Comparison of ENCODE assay signal across 1 cellular context in the genomic region with DNA sequence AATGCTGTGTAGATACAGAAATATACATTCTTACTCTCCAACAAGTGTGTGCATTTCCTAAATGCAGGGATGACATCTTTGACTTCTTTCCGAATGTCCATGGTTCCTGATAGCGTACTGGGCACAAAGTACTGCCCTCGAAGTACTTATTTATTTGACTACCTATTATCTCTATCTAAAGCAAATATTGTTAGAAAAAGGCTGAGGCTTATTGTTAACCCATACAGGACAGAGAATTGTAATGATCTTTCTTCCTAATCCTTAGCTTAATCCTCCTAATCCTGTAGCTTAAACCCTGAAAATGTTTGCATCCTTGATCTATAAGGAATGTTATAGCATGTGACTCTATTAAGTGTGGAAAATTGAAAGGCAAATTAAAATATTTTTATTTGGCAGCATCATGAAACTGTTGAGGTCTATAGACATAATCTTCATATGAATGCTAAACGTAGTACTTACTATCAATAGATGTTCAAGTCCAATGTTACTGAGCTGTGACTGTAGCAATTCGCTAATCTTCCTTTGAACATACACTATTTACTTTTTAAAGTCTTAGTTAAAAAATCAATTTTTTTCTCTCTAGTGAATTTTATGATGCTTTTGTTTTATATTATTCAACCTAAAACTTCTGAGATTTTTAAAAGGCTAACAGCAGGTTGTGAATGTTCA.
TF ChIP-seq lines count a peak whose summit lies in the region.

No MANE protein-coding gene starts in this region.

TF ChIP-seq in HepG2, 621 proteins besides CTCF, POLR2A, EP300 and RAD21 (continued from another document and continues in another):
- TF ChIP-seq, protein P1, sequence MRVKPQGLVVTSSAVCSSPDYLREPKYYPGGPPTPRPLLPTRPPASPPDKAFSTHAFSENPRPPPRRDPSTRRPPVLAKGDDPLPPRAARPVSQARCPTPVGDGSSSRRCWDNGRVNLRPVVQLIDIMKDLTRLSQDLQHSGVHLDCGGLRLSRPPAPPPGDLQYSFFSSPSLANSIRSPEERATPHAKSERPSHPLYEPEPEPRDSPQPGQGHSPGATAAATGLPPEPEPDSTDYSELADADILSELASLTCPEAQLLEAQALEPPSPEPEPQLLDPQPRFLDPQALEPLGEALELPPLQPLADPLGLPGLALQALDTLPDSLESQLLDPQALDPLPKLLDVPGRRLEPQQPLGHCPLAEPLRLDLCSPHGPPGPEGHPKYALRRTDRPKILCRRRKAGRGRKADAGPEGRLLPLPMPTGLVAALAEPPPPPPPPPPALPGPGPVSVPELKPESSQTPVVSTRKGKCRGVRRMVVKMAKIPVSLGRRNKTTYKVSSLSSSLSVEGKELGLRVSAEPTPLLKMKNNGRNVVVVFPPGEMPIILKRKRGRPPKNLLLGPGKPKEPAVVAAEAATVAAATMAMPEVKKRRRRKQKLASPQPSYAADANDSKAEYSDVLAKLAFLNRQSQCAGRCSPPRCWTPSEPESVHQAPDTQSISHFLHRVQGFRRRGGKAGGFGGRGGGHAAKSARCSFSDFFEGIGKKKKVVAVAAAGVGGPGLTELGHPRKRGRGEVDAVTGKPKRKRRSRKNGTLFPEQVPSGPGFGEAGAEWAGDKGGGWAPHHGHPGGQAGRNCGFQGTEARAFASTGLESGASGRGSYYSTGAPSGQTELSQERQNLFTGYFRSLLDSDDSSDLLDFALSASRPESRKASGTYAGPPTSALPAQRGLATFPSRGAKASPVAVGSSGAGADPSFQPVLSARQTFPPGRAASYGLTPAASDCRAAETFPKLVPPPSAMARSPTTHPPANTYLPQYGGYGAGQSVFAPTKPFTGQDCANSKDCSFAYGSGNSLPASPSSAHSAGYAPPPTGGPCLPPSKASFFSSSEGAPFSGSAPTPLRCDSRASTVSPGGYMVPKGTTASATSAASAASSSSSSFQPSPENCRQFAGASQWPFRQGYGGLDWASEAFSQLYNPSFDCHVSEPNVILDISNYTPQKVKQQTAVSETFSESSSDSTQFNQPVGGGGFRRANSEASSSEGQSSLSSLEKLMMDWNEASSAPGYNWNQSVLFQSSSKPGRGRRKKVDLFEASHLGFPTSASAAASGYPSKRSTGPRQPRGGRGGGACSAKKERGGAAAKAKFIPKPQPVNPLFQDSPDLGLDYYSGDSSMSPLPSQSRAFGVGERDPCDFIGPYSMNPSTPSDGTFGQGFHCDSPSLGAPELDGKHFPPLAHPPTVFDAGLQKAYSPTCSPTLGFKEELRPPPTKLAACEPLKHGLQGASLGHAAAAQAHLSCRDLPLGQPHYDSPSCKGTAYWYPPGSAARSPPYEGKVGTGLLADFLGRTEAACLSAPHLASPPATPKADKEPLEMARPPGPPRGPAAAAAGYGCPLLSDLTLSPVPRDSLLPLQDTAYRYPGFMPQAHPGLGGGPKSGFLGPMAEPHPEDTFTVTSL (CRISPR knock-in tag; IDR thresholded peaks at IDR 0.05; ENCODE audit: borderline replicate concordance) = no peak
- no peak for TF ChIP-seq ZNF530 (CRISPR knock-in tag; IDR thresholded peaks at IDR 0.05; ENCODE audit: low read depth)
- TF ChIP-seq NFYC (CRISPR knock-in tag; IDR thresholded peaks at IDR 0.05) = no peak
- TF ChIP-seq, protein P2, sequence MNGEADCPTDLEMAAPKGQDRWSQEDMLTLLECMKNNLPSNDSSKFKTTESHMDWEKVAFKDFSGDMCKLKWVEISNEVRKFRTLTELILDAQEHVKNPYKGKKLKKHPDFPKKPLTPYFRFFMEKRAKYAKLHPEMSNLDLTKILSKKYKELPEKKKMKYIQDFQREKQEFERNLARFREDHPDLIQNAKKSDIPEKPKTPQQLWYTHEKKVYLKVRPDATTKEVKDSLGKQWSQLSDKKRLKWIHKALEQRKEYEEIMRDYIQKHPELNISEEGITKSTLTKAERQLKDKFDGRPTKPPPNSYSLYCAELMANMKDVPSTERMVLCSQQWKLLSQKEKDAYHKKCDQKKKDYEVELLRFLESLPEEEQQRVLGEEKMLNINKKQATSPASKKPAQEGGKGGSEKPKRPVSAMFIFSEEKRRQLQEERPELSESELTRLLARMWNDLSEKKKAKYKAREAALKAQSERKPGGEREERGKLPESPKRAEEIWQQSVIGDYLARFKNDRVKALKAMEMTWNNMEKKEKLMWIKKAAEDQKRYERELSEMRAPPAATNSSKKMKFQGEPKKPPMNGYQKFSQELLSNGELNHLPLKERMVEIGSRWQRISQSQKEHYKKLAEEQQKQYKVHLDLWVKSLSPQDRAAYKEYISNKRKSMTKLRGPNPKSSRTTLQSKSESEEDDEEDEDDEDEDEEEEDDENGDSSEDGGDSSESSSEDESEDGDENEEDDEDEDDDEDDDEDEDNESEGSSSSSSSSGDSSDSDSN (CRISPR knock-in tag; IDR thresholded peaks at IDR 0.05) = no peak
- TF ChIP-seq ZNF652 (CRISPR knock-in tag; IDR thresholded peaks at IDR 0.05; ENCODE audit: borderline replicate concordance, low read depth) = peak; percentile 93
- no peak for TF ChIP-seq TRIM22 (IDR thresholded peaks at IDR 0.05)
- 0 out of 2 replicates have a peak, but pooled peaks have one; percentile 27 for TF ChIP-seq SP5 (CRISPR knock-in tag; IDR thresholded peaks at IDR 0.05; ENCODE audit: borderline replicate concordance, low read depth)
- TF ChIP-seq, protein P3, sequence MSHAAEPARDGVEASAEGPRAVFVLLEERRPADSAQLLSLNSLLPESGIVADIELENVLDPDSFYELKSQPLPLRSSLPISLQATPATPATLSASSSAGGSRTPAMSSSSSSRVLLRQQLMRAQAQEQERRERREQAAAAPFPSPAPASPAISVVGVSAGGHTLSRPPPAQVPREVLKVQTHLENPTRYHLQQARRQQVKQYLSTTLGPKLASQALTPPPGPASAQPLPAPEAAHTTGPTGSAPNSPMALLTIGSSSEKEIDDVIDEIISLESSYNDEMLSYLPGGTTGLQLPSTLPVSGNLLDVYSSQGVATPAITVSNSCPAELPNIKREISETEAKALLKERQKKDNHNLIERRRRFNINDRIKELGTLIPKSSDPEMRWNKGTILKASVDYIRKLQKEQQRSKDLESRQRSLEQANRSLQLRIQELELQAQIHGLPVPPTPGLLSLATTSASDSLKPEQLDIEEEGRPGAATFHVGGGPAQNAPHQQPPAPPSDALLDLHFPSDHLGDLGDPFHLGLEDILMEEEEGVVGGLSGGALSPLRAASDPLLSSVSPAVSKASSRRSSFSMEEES (CRISPR knock-in tag; IDR thresholded peaks at IDR 0.05) = no peak
- TF ChIP-seq HHEX (CRISPR knock-in tag; IDR thresholded peaks at IDR 0.05) = peak; percentile 60; the same call in 1 of the 2 replicates
- TF ChIP-seq SRF (IDR thresholded peaks at IDR 0.05; ENCODE audit: low read depth, low read length) = no peak
- TF ChIP-seq TOE1 (CRISPR knock-in tag; IDR thresholded peaks at IDR 0.05) = no peak
- no peak for TF ChIP-seq MZF1 (CRISPR knock-in tag; IDR thresholded peaks at IDR 0.05; ENCODE audit: borderline replicate concordance)
- TF ChIP-seq, protein P4, sequence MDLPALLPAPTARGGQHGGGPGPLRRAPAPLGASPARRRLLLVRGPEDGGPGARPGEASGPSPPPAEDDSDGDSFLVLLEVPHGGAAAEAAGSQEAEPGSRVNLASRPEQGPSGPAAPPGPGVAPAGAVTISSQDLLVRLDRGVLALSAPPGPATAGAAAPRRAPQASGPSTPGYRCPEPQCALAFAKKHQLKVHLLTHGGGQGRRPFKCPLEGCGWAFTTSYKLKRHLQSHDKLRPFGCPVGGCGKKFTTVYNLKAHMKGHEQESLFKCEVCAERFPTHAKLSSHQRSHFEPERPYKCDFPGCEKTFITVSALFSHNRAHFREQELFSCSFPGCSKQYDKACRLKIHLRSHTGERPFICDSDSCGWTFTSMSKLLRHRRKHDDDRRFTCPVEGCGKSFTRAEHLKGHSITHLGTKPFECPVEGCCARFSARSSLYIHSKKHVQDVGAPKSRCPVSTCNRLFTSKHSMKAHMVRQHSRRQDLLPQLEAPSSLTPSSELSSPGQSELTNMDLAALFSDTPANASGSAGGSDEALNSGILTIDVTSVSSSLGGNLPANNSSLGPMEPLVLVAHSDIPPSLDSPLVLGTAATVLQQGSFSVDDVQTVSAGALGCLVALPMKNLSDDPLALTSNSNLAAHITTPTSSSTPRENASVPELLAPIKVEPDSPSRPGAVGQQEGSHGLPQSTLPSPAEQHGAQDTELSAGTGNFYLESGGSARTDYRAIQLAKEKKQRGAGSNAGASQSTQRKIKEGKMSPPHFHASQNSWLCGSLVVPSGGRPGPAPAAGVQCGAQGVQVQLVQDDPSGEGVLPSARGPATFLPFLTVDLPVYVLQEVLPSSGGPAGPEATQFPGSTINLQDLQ (CRISPR knock-in tag; IDR thresholded peaks at IDR 0.05) = no peak
- no peak for TF ChIP-seq TAF15 (IDR thresholded peaks at IDR 0.05; ENCODE audit: low read depth, low read length, poor library complexity, severe bottlenecking)
- peak; percentile 55 for TF ChIP-seq ISL2 (CRISPR knock-in tag; IDR thresholded peaks at IDR 0.05)
- TF ChIP-seq ZNF30 (CRISPR knock-in tag; IDR thresholded peaks at IDR 0.05) = no peak
- TF ChIP-seq FOSL2 (CRISPR knock-in tag; IDR thresholded peaks at IDR 0.05) = peak; percentile 27; the same call in 1 of the 2 replicates
- peak; percentile 64 for TF ChIP-seq HNF4A (CRISPR knock-in tag; IDR thresholded peaks at IDR 0.05)
- TF ChIP-seq RFX1 (IDR thresholded peaks at IDR 0.05) = no peak
- TF ChIP-seq ZNF816 (CRISPR knock-in tag; IDR thresholded peaks at IDR 0.05; ENCODE audit: borderline replicate concordance) = 0 out of 2 replicates have a peak, but pooled peaks have one; percentile 23
- no peak for TF ChIP-seq HNRNPK (IDR thresholded peaks at IDR 0.05; ENCODE audit: low read depth, low read length, poor library complexity, severe bottlenecking)
- TF ChIP-seq ZNF441 (CRISPR knock-in tag; IDR thresholded peaks at IDR 0.05; ENCODE audit: borderline replicate concordance) = no peak
- no peak for TF ChIP-seq CENPT (CRISPR knock-in tag; IDR thresholded peaks at IDR 0.05; ENCODE audit: low read depth)
- TF ChIP-seq NR2F6 (IDR thresholded peaks at IDR 0.05) = peak; percentile 60
- peak; percentile 57; the same call in 1 of the 2 replicates for TF ChIP-seq NR2F6 (CRISPR knock-in tag; IDR thresholded peaks at IDR 0.05)
- no peak for TF ChIP-seq ZNF264 (CRISPR knock-in tag; IDR thresholded peaks at IDR 0.05)
- TF ChIP-seq ZBTB14 (CRISPR knock-in tag; IDR thresholded peaks at IDR 0.05) = no peak
- no peak for TF ChIP-seq ZNF253 (CRISPR knock-in tag; IDR thresholded peaks at IDR 0.05; ENCODE audit: borderline replicate concordance)
- TF ChIP-seq ZNF576 (CRISPR knock-in tag; IDR thresholded peaks at IDR 0.05) = no peak
- TF ChIP-seq JUNB (CRISPR knock-in tag; IDR thresholded peaks at IDR 0.05; ENCODE audit: borderline replicate concordance) = no peak
- TF ChIP-seq HDAC2 (CRISPR knock-in tag; IDR thresholded peaks at IDR 0.05) = 0 out of 2 replicates have a peak, but pooled peaks have one; percentile 40
- TF ChIP-seq ZNF33B (CRISPR knock-in tag; IDR thresholded peaks at IDR 0.05) = no peak
- no peak for TF ChIP-seq FIP1L1 (IDR thresholded peaks at IDR 0.05; ENCODE audit: borderline replicate concordance, insufficient read depth, low read depth, low read length)
- TF ChIP-seq ZFP36 (IDR thresholded peaks at IDR 0.05; ENCODE audit: borderline replicate concordance, low read depth, low read length, partially characterized antibody) = no peak
- no peak for TF ChIP-seq ZSCAN9 (CRISPR knock-in tag; IDR thresholded peaks at IDR 0.05; ENCODE audit: borderline replicate concordance)
- no peak for TF ChIP-seq NR2C2 (CRISPR knock-in tag; IDR thresholded peaks at IDR 0.05; ENCODE audit: borderline replicate concordance)
- TF ChIP-seq EEA1 (CRISPR knock-in tag; IDR thresholded peaks at IDR 0.05; ENCODE audit: borderline replicate concordance) = no peak
- no peak for TF ChIP-seq MTA1 (CRISPR knock-in tag; IDR thresholded peaks at IDR 0.05; ENCODE audit: borderline replicate concordance)
- TF ChIP-seq ZNF12 (CRISPR knock-in tag; IDR thresholded peaks at IDR 0.05) = 0 out of 2 replicates have a peak, but pooled peaks have one; percentile 21
- no peak for TF ChIP-seq SOX13 (IDR thresholded peaks at IDR 0.05)
- peak in 1 of 2 experiments; percentile 90; a peak in 2 of 4 replicates for TF ChIP-seq SOX13 (CRISPR knock-in tag; conservative IDR thresholded peaks at IDR 0.05 in 1 of 2, IDR thresholded peaks at IDR 0.05 in 1 of 2)
- TF ChIP-seq, protein P5, sequence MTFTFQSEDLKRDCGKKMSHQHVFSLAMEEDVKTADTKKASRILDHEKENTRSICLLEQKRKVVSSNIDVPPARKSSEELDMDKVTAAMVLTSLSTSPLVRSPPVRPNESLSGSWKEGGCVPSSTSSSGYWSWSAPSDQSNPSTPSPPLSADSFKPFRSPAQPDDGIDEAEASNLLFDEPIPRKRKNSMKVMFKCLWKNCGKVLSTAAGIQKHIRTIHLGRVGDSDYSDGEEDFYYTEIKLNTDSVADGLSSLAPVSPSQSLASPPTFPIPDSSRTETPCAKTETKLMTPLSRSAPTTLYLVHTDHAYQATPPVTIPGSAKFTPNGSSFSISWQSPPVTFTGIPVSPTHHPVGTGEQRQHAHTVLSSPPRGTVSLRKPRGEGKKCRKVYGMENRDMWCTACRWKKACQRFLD (CRISPR knock-in tag; IDR thresholded peaks at IDR 0.05; ENCODE audit: borderline replicate concordance) = no peak
- TF ChIP-seq RARA (CRISPR knock-in tag; IDR thresholded peaks at IDR 0.05) = no peak
- TF ChIP-seq ZNF274 (CRISPR knock-in tag; IDR thresholded peaks at IDR 0.05) = no peak
- TF ChIP-seq ZBTB7A (CRISPR knock-in tag; IDR thresholded peaks at IDR 0.05) = no peak
- TF ChIP-seq SALL2 (CRISPR knock-in tag; IDR thresholded peaks at IDR 0.05) = no peak
- no peak for TF ChIP-seq FOXP1 (IDR thresholded peaks at IDR 0.05)
- TF ChIP-seq FOXP1 (CRISPR knock-in tag; IDR thresholded peaks at IDR 0.05) = peak; percentile 78; the same call in 1 of the 2 replicates
- TF ChIP-seq ZNF552 (CRISPR knock-in tag; IDR thresholded peaks at IDR 0.05; ENCODE audit: borderline replicate concordance) = no peak
- TF ChIP-seq CREB1 (IDR thresholded peaks at IDR 0.05) = no peak
- TF ChIP-seq CREB1 (CRISPR knock-in tag; IDR thresholded peaks at IDR 0.05) = 0 out of 2 replicates have a peak, but pooled peaks have one; percentile 32
